12 cellular contexts compared by ENCODE assay signal in genomic region chr3:74613060-74613459, GRCh38. TPM values are rescaled to one million over a fixed set of nuclear protein-coding genes. Genes with fewer than 3 reads are reported as not detected.
DNase-seq lines count a peak whose midpoint lies in the region; ATAC-seq and TF ChIP-seq lines count a peak whose summit lies in the region.
"Had no signal": no experiment of that assay in that cellular context is flagged by ENCODE, and none has a peak within 500 bp of the region (broad histone marks: within the 10 kb centered on the region; RNA-seq: fewer than 3 reads in every experiment).

No MANE protein-coding gene starts in this region.

- DNase-seq in A673 (ENCODE audit: low spot score): no peak
- peak; percentile 52 for DNase-seq in HFFc6
- DNase-seq in epithelial cell of prostate (ENCODE audit: low read depth, low spot score): peak; percentile 36
- DNase-seq in neuronal stem cell (ENCODE audit: low spot score): no peak
- no peak for DNase-seq in activated CD8-positive, alpha-beta T cell treated with anti-CD3 and anti-CD28 coated beads for 36 hours
- DNase-seq in RWPE1 (ENCODE audit: low spot score): no peak
- DNase-seq: NCI-H524, T-cell had no signal

- POLR2A ChIA-PET in A673 (lab: Charles Lee; ENCODE audit: low non-redundant PET) (interaction anchor here (0.6 to 0.8 kb wide), 2 partner anchors 16 to 42 kb away, joined by 9 to 10 read pairs; no protein-coding TSS in a partner anchor), RWPE1 (lab: Yijun Ruan, JAX; ENCODE audit: low non-redundant PET) (no interaction called here)
- POLR2A ChIA-PET in activated CD8-positive, alpha-beta T cell treated with anti-CD3 and anti-CD28 coated beads for 36 hours (lab: Charles Lee): no interaction called here

- WGBS in neuronal stem cell (ENCODE audit: extremely low coverage in 2 of 2, insufficient read length in 2 of 2, insufficient replicate concordance in 1 of 2), 2 donors: no CpG with 5 or more reads among the region's 2 CpGs

- no peaks in the 10 kb centered on the region for H3K79me1 ChIP-seq in neuronal stem cell (ENCODE audit: low read depth, low read length)

- H3K23ac ChIP-seq in neuronal stem cell (ENCODE audit: low read depth, low read length, poor library complexity): no peak overlapping the region

- no peak overlapping the region for H4K8ac ChIP-seq in neuronal stem cell (ENCODE audit: low read depth, low read length)

- H3K4me1 Mint-ChIP-seq in HFFc6 (ENCODE audit: low read depth): peaks cover 38% of the 10 kb centered on the region
- no peaks in the 10 kb centered on the region for H3K4me1 Mint-ChIP-seq in activated CD8-positive, alpha-beta T cell treated with anti-CD3 and anti-CD28 coated beads for 36 hours (ENCODE audit: low read depth)
- H3K4me1 Mint-ChIP-seq: T-cell had no signal

- ATAC-seq in GM21786 (IDR thresholded peaks at IDR 0.05; ENCODE audit: unreplicated experiment) (no peak), GM19395 (IDR thresholded peaks at IDR 0.05; ENCODE audit: unreplicated experiment) (no peak)
- ATAC-seq in activated CD8-positive, alpha-beta T cell treated with anti-CD3 and anti-CD28 coated beads for 36 hours: no peak
- ATAC-seq: T-cell had no signal

- H3K36me3 Mint-ChIP-seq in HFFc6 (ENCODE audit: low read depth): peaks cover 6% of the 10 kb centered on the region; the same call in 1 of the 2 replicates
- H3K36me3 Mint-ChIP-seq in activated CD8-positive, alpha-beta T cell treated with anti-CD3 and anti-CD28 coated beads for 36 hours (ENCODE audit: low read depth): no peaks in the 10 kb centered on the region
- H3K36me3 Mint-ChIP-seq: T-cell had no signal

- H4K91ac ChIP-seq in neuronal stem cell (ENCODE audit: low read depth, low read length, poor library complexity): no peak overlapping the region

- CTCF ChIA-PET in A673 (lab: Charles Lee): interaction anchor here (0.6 kb wide), 1 partner anchor 241 kb away, joined by 4 read pairs; no protein-coding TSS in a partner anchor
- CTCF ChIA-PET in activated CD8-positive, alpha-beta T cell treated with anti-CD3 and anti-CD28 coated beads for 36 hours (lab: Charles Lee): no interaction called here
- CTCF ChIA-PET in RWPE1 (lab: Yijun Ruan, JAX): no interaction called here

- H2BK15ac ChIP-seq in neuronal stem cell (ENCODE audit: low read length): no peak overlapping the region

- no peaks in the 10 kb centered on the region for H3K27me3 Mint-ChIP-seq in HFFc6 (ENCODE audit: insufficient read depth)
- peaks cover 16% of the 10 kb centered on the region for H3K27me3 Mint-ChIP-seq in activated CD8-positive, alpha-beta T cell treated with anti-CD3 and anti-CD28 coated beads for 36 hours

- H2AK5ac ChIP-seq in neuronal stem cell (ENCODE audit: low read depth, low read length): no peak overlapping the region

- no peak overlapping the region for H3K27ac ChIP-seq in A673 (ENCODE audit: low read depth, low read length, poor library complexity, severe bottlenecking)
- H3K27ac ChIP-seq in epithelial cell of prostate: peak overlapping the region; percentile 24
- H3K27ac ChIP-seq in neuronal stem cell (replicated peaks; ENCODE audit: low read length): no peak overlapping the region
- H3K27ac ChIP-seq in RWPE1: no peak overlapping the region
- H3K27ac ChIP-seq: BLaER1 treated with 17β-estradiol and CSF1 and Interleukin-3, amounts not matched to agents 10 nM and 100 nM had no signal

- H3K9me3 Mint-ChIP-seq in HFFc6: no peaks in the 10 kb centered on the region
- peaks cover 3% of the 10 kb centered on the region for H3K9me3 Mint-ChIP-seq in activated CD8-positive, alpha-beta T cell treated with anti-CD3 and anti-CD28 coated beads for 36 hours

- H3K9me3 ChIP-seq in A673 (ENCODE audit: low read depth, low read length, poor library complexity, severe bottlenecking) (no peaks in the 10 kb centered on the region), neuronal stem cell (replicated peaks in 1 of 2; ENCODE audit: control insufficient read depth in 2 of 2, insufficient read depth in 1 of 2, low read depth in 1 of 2, low read length in 2 of 2) (no peaks in the 10 kb centered on the region)

- H3K4me3 Mint-ChIP-seq in HFFc6: peak overlapping the region; percentile 91
- no peak overlapping the region for H3K4me3 Mint-ChIP-seq in activated CD8-positive, alpha-beta T cell treated with anti-CD3 and anti-CD28 coated beads for 36 hours
- H3K4me3 Mint-ChIP-seq: T-cell had no signal

- H3K27me3 ChIP-seq in A673 (replicated peaks; ENCODE audit: insufficient read depth, low read depth, low read length, poor library complexity) (no peaks in the 10 kb centered on the region), neuronal stem cell (ENCODE audit: control insufficient read depth in 3 of 3, insufficient read depth in 3 of 3, low read depth in 1 of 3, low read length in 3 of 3) (peaks cover 8 to 41% (median 22%) of the 10 kb centered on the region in 3 experiments)
- H3K27me3 ChIP-seq: BLaER1 treated with 17β-estradiol and CSF1 and Interleukin-3, amounts not matched to agents 10 nM and 100 nM had no signal

- H3K36me3 ChIP-seq in A673 (ENCODE audit: insufficient read depth, low read length, poor library complexity, severe bottlenecking) (no peaks in the 10 kb centered on the region), neuronal stem cell (replicated peaks in 1 of 2; ENCODE audit: control insufficient read depth in 2 of 2, insufficient read depth in 2 of 2, low read length in 2 of 2) (no peaks in the 10 kb centered on the region)
- H3K36me3 ChIP-seq: BLaER1 treated with 17β-estradiol and CSF1 and Interleukin-3, amounts not matched to agents 10 nM and 100 nM had no signal

- intact Hi-C loops in A673 (cut with micrococcal nuclease; ENCODE audit: unreplicated experiment): no loop called here
- intact Hi-C loops in activated CD8-positive, alpha-beta T cell treated with anti-CD3 and anti-CD28 coated beads for 36 hours (cut with micrococcal nuclease): no loop called here

- peak overlapping the region; percentile 88 for H2AFZ ChIP-seq in neuronal stem cell (ENCODE audit: low read length)

- H3K4me3 ChIP-seq in A673 (ENCODE audit: low read depth, low read length, poor library complexity, severe bottlenecking) (peak overlapping the region; percentile 38), neuronal stem cell (ENCODE audit: low read length in 2 of 2) (peak overlapping the region in 1 of 2 donors; percentile 10)
- H3K4me3 ChIP-seq: BLaER1 treated with 17β-estradiol and CSF1 and Interleukin-3, amounts not matched to agents 10 nM and 100 nM had no signal

- no peak overlapping the region for H3K18ac ChIP-seq in neuronal stem cell (ENCODE audit: low read length)

- H2BK12ac ChIP-seq in neuronal stem cell (ENCODE audit: low read length): no peak overlapping the region

- no peak overlapping the region for H2BK120ac ChIP-seq in neuronal stem cell (ENCODE audit: low read depth, low read length)

- TF ChIP-seq CTCF in A673 (conservative IDR thresholded peaks at IDR 0.05; ENCODE audit: low read depth, low read length) (no peak), HFFc6 (IDR thresholded peaks at IDR 0.05) (no peak), RWPE1 (conservative IDR thresholded peaks at IDR 0.05; ENCODE audit: low read depth) (no peak)
- TF ChIP-seq CTCF in activated CD8-positive, alpha-beta T cell treated with anti-CD3 and anti-CD28 coated beads for 36 hours (IDR thresholded peaks at IDR 0.05): no peak

- no peak overlapping the region for H3K14ac ChIP-seq in neuronal stem cell (ENCODE audit: low read length)

- no TSS peak for BruUV-seq in A673 (replicated peaks; lab: Mats Ljungman, UMichigan)

- H3K4ac ChIP-seq in neuronal stem cell (ENCODE audit: low read length): no peak overlapping the region

- H3K4me1 ChIP-seq in A673 (ENCODE audit: insufficient read depth, low read length, poor library complexity, severe bottlenecking) (peaks cover 15% of the 10 kb centered on the region), neuronal stem cell (ENCODE audit: control insufficient read depth in 2 of 2, insufficient read depth in 1 of 2, low read depth in 1 of 2, low read length in 2 of 2) (peaks cover 0 to 2% of the 10 kb centered on the region in 2 donors)

- H2BK5ac ChIP-seq in neuronal stem cell (ENCODE audit: low read length): no peak overlapping the region

- no peak overlapping the region for H3K9ac ChIP-seq in neuronal stem cell (ENCODE audit: low read depth, low read length, poor library complexity)
- H3K9ac ChIP-seq: BLaER1 treated with 17β-estradiol and CSF1 and Interleukin-3, amounts not matched to agents 10 nM and 100 nM had no signal

- H3K27ac Mint-ChIP-seq in HFFc6: peak overlapping the region; percentile 64
- no peak overlapping the region for H3K27ac Mint-ChIP-seq in activated CD8-positive, alpha-beta T cell treated with anti-CD3 and anti-CD28 coated beads for 36 hours

- no peak overlapping the region for H3K4me2 ChIP-seq in neuronal stem cell (ENCODE audit: insufficient read depth, low read length, poor library complexity, severe bottlenecking)

RNA-seq across cellular contexts. Expression of gene CNTN3, which starts 1.4 kb away (rescaled TPM):
- 1.7 and 2.6 TPM in 2 replicates for total RNA-seq in A673 (2021)
- total RNA-seq in HFFc6 (2021; fragmentation: NEBNext Ultra II Directional; extraction: Animal tissue kit (Norgen Biotek cat#: 25700)): 10 to 100 TPM in 5 of 6 experiments, 1 to 10 TPM in 1; 9.8 to 14.6 (median 12.3) TPM
- 0.54 TPM for polyA plus RNA-seq in neuronal stem cell (2013, experiment 1 of 2)
- 0.57 TPM for polyA plus RNA-seq in neuronal stem cell (2013, experiment 2 of 2)
- not detected for total RNA-seq in activated CD8-positive, alpha-beta T cell treated with anti-CD3 and anti-CD28 coated beads for 36 hours
- total RNA-seq: activated CD8-positive, alpha-beta memory T cell treated with anti-CD3 and anti-CD28 coated beads for 36 hours; T-cell had no signal

Comparison
In these comparisons a context has a peak if more than half of its experiments do, and no peak if none do; other contexts are left out.
1. DNase-seq: peak in HFFc6 (single experiment) and epithelial cell of prostate (single experiment); none in A673 (single experiment), neuronal stem cell (single experiment), activated CD8-positive, alpha-beta T cell treated with anti-CD3 and anti-CD28 coated beads for 36 hours (single experiment) and RWPE1 (single experiment).